13 cellular contexts compared by ENCODE assay signal in genomic region chr20:51380401-51381385, GRCh38.
DNase-seq lines count a peak whose midpoint lies in the region; ATAC-seq, FAIRE-seq and TF ChIP-seq lines count a peak whose summit lies in the region.
"Had no signal": no experiment of that assay in that cellular context is flagged by ENCODE, and none has a peak within 500 bp of the region (broad histone marks: within the 10 kb centered on the region; RNA-seq: fewer than 3 reads in every experiment).

No MANE protein-coding gene starts in this region.

- DNase-seq in CD4-positive, CD25-positive, alpha-beta regulatory T cell, result no peak
- DNase-seq in activated CD8-positive, alpha-beta T cell treated with anti-CD3 and anti-CD28 coated beads for 36 hours, result no peak
- DNase-seq in naive B cell (peak; percentile 41), MCF 10A (ENCODE audit: unreplicated experiment) (no peak), mesenteric fat pad (ENCODE audit: low spot score) (no peak), small intestine (no peak)
- DNase-seq: activated CD4-positive, CD25-positive, alpha-beta regulatory T cell; DMS79 treated with DMSO at 0.1 percent for 48 hours; NCI-H2227 treated with DMSO at 0.1 percent for 48 hours; ovary had no signal

- TF ChIP-seq CTCF in activated CD8-positive, alpha-beta T cell treated with anti-CD3 and anti-CD28 coated beads for 36 hours (IDR thresholded peaks at IDR 0.05), result no peak
- no peak for TF ChIP-seq CTCF in MCF 10A (IDR thresholded peaks at IDR 0.05; ENCODE audit: unreplicated experiment)

- H3K27me3 ChIP-seq in CD4-positive, CD25-positive, alpha-beta regulatory T cell (ENCODE audit: control insufficient read depth, insufficient read depth, low read length), result no peaks in the 10 kb centered on the region
- no peaks in the 10 kb centered on the region for H3K27me3 ChIP-seq in small intestine (ENCODE audit: control insufficient read depth in 2 of 2, insufficient read depth in 2 of 2, low read length in 2 of 2)
- H3K27me3 ChIP-seq: ovary had no signal

- no peaks in the 10 kb centered on the region for H3K4me1 ChIP-seq in CD4-positive, CD25-positive, alpha-beta regulatory T cell (ENCODE audit: control insufficient read depth, insufficient read depth, low read length, poor library complexity, severe bottlenecking)
- no peaks in the 10 kb centered on the region for H3K4me1 ChIP-seq in small intestine (ENCODE audit: control insufficient read depth in 2 of 2, insufficient read depth in 1 of 2, low read depth in 1 of 2, low read length in 1 of 2)

- H3K9me3 Mint-ChIP-seq in CD4-positive, CD25-positive, alpha-beta regulatory T cell, result no peaks in the 10 kb centered on the region
- H3K9me3 Mint-ChIP-seq in activated CD8-positive, alpha-beta T cell treated with anti-CD3 and anti-CD28 coated beads for 36 hours, result no peaks in the 10 kb centered on the region
- peaks cover 0 to 11% (median 5%) of the 10 kb centered on the region in 7 donors for H3K9me3 Mint-ChIP-seq in naive B cell
- H3K9me3 Mint-ChIP-seq in MCF 10A (ENCODE audit: unreplicated experiment), result no peaks in the 10 kb centered on the region

- peaks cover 0 to 5% (median 5%) of the 10 kb centered on the region in 4 donors for H3K4me1 Mint-ChIP-seq in CD4-positive, CD25-positive, alpha-beta regulatory T cell
- peaks cover 23% of the 10 kb centered on the region for H3K4me1 Mint-ChIP-seq in activated CD8-positive, alpha-beta T cell treated with anti-CD3 and anti-CD28 coated beads for 36 hours (ENCODE audit: low read depth)
- peaks cover 19 to 30% (median 27%) of the 10 kb centered on the region in 3 donors for H3K4me1 Mint-ChIP-seq in naive B cell
- no peaks in the 10 kb centered on the region for H3K4me1 Mint-ChIP-seq in MCF 10A (ENCODE audit: insufficient read depth, unreplicated experiment)

- BruUV-seq in MCF 10A (replicated peaks; lab: Mats Ljungman, UMichigan), result no TSS peak

- POLR2A ChIA-PET in activated CD8-positive, alpha-beta T cell treated with anti-CD3 and anti-CD28 coated beads for 36 hours (lab: Charles Lee), result no interaction called here
- POLR2A ChIA-PET in MCF 10A (lab: Yijun Ruan, JAX), result interaction anchor here (0.6 to 0.9 kb wide), 2 partner anchors 44 to 214 kb away, joined by 3 to 4 read pairs; no protein-coding TSS in a partner anchor

- no peak for ATAC-seq in CD4-positive, CD25-positive, alpha-beta regulatory T cell (ENCODE audit: low read depth in 2 of 2)
- ATAC-seq in GM19351 (IDR thresholded peaks at IDR 0.05; ENCODE audit: unreplicated experiment) (peak; percentile 74), naive B cell (ENCODE audit: low read depth in 2 of 2) (peak; percentile 79 to 86), GM19397 (IDR thresholded peaks at IDR 0.05; ENCODE audit: unreplicated experiment) (no peak)
- ATAC-seq in activated CD8-positive, alpha-beta T cell treated with anti-CD3 and anti-CD28 coated beads for 36 hours, result no peak

- no peaks in the 10 kb centered on the region for H3K9me3 ChIP-seq in CD4-positive, CD25-positive, alpha-beta regulatory T cell (ENCODE audit: control insufficient read depth in 2 of 2, low read length in 2 of 2)
- H3K9me3 ChIP-seq in small intestine (ENCODE audit: control insufficient read depth, low read depth), result no peaks in the 10 kb centered on the region
- H3K9me3 ChIP-seq: ovary had no signal

- H3K27ac Mint-ChIP-seq in CD4-positive, CD25-positive, alpha-beta regulatory T cell, result peak overlapping the region in 2 of 3 donors; percentile 80 to 87
- peak overlapping the region; percentile 7 for H3K27ac Mint-ChIP-seq in activated CD8-positive, alpha-beta T cell treated with anti-CD3 and anti-CD28 coated beads for 36 hours
- H3K27ac Mint-ChIP-seq in naive B cell (peak overlapping the region; percentile 27 to 88 (median 76)), MCF 10A (ENCODE audit: low read depth, unreplicated experiment) (no peak overlapping the region)

- WGBS in small intestine, 3 donors, result 86 to 88% (median 87%) methylated on average over 13 of the region's 13 CpGs

- H3K36me3 ChIP-seq in CD4-positive, CD25-positive, alpha-beta regulatory T cell (ENCODE audit: control insufficient read depth, insufficient read depth, low read length), result no peaks in the 10 kb centered on the region
- H3K36me3 ChIP-seq in small intestine (ENCODE audit: control insufficient read depth in 2 of 2, insufficient read depth in 2 of 2, low read length in 2 of 2), result no peaks in the 10 kb centered on the region
- H3K36me3 ChIP-seq: ovary had no signal

- intact Hi-C loops in activated CD8-positive, alpha-beta T cell treated with anti-CD3 and anti-CD28 coated beads for 36 hours (cut with micrococcal nuclease), result no loop called here
- intact Hi-C loops in MCF 10A (cut with micrococcal nuclease), result no loop called here

- peaks cover 22% of the 10 kb centered on the region for H3K36me3 Mint-ChIP-seq in CD4-positive, CD25-positive, alpha-beta regulatory T cell
- H3K36me3 Mint-ChIP-seq in activated CD8-positive, alpha-beta T cell treated with anti-CD3 and anti-CD28 coated beads for 36 hours (ENCODE audit: low read depth), result peaks cover 14% of the 10 kb centered on the region
- H3K36me3 Mint-ChIP-seq in naive B cell (peaks cover 6 to 26% of the 10 kb centered on the region in 2 donors), MCF 10A (ENCODE audit: insufficient read depth, unreplicated experiment) (no peaks in the 10 kb centered on the region)

- no peak overlapping the region for H3K27ac ChIP-seq in CD4-positive, CD25-positive, alpha-beta regulatory T cell (ENCODE audit: insufficient read depth, low read length, poor library complexity, severe bottlenecking)
- H3K27ac ChIP-seq in small intestine (ENCODE audit: low read depth in 1 of 2, low read length in 1 of 2), result no peak overlapping the region
- H3K27ac ChIP-seq: ovary had no signal

- CTCF ChIA-PET in activated CD8-positive, alpha-beta T cell treated with anti-CD3 and anti-CD28 coated beads for 36 hours (lab: Charles Lee), result interaction anchor here (3.7 kb wide), 1 partner anchor 215 kb away, joined by 25 read pairs; no protein-coding TSS in a partner anchor
- CTCF ChIA-PET in MCF 10A (lab: Yijun Ruan, JAX), result interaction anchor here (0.6 to 3.7 kb wide), 11 partner anchors 8 to 687 kb away, joined by 3 to 35 read pairs (median 4); no protein-coding TSS in a partner anchor

- H3K4me3 ChIP-seq in CD4-positive, CD25-positive, alpha-beta regulatory T cell (ENCODE audit: low read depth, low read length), result no peak overlapping the region
- H3K4me3 ChIP-seq in small intestine (ENCODE audit: low read depth in 1 of 2, low read length in 2 of 2), result no peak overlapping the region
- H3K4me3 ChIP-seq: ovary had no signal

- no peak for FAIRE-seq in small intestine (lab: Jason Lieb, UNC)
- FAIRE-seq: astrocyte had no signal

- H3K4me3 Mint-ChIP-seq in CD4-positive, CD25-positive, alpha-beta regulatory T cell, result no peak overlapping the region
- no peak overlapping the region for H3K4me3 Mint-ChIP-seq in activated CD8-positive, alpha-beta T cell treated with anti-CD3 and anti-CD28 coated beads for 36 hours
- H3K4me3 Mint-ChIP-seq in naive B cell (peak overlapping the region in 5 of 8 donors; percentile 32 to 84 (median 36)), MCF 10A (ENCODE audit: unreplicated experiment) (no peak overlapping the region)

- H3K27me3 Mint-ChIP-seq in CD4-positive, CD25-positive, alpha-beta regulatory T cell, result no peaks in the 10 kb centered on the region
- no peaks in the 10 kb centered on the region for H3K27me3 Mint-ChIP-seq in activated CD8-positive, alpha-beta T cell treated with anti-CD3 and anti-CD28 coated beads for 36 hours
- H3K27me3 Mint-ChIP-seq in naive B cell (no peaks in the 10 kb centered on the region), MCF 10A (ENCODE audit: insufficient read depth, unreplicated experiment) (no peaks in the 10 kb centered on the region)

Comparison
In these comparisons a context has a peak if more than half of its experiments do, and no peak if none do; other contexts are left out.
1. ATAC-seq: peak in GM19351 (single experiment) and naive B cell (2 of 2); none in CD4-positive, CD25-positive, alpha-beta regulatory T cell (0 of 2), activated CD8-positive, alpha-beta T cell treated with anti-CD3 and anti-CD28 coated beads for 36 hours (single experiment) and GM19397 (single experiment).
2. H3K4me3 Mint-ChIP-seq: peak in naive B cell (5 of 8); none in CD4-positive, CD25-positive, alpha-beta regulatory T cell (0 of 4), activated CD8-positive, alpha-beta T cell treated with anti-CD3 and anti-CD28 coated beads for 36 hours (single experiment) and MCF 10A (single experiment).